ENCODE assay signal across 9 cellular contexts in genomic region chr2:25521665-25522387, GRCh38.
DNase-seq lines count a peak whose midpoint lies in the region; ATAC-seq and TF ChIP-seq lines count a peak whose summit lies in the region.
"Had no signal": no experiment of that assay in that cellular context is flagged by ENCODE, and none has a peak within 500 bp of the region (broad histone marks: within the 10 kb centered on the region; RNA-seq: fewer than 3 reads in every experiment).

No MANE protein-coding gene starts in this region.

- H3K27ac ChIP-seq in skeletal muscle tissue (ENCODE audit: low read depth, low read length) = no peak overlapping the region
- H3K27ac ChIP-seq: epithelial cell of prostate had no signal

- peak overlapping the region in 2 of 3 donors; percentile 20 to 23 for H3K9ac ChIP-seq in skeletal muscle tissue (ENCODE audit: low read depth in 1 of 3, low read length in 3 of 3)

- TF ChIP-seq CTCF in astrocyte of the cerebellum (IDR thresholded peaks at IDR 0.05; ENCODE audit: low read depth, low read length, missing control alignments) = peak; percentile 68

- H3K4me3 ChIP-seq in astrocyte of the cerebellum (ENCODE audit: low read depth, low read length) = no peak overlapping the region
- H3K4me3 ChIP-seq in skeletal muscle tissue (ENCODE audit: low read length in 3 of 3) = peak overlapping the region in 2 of 3 donors; percentile 52 to 75

- no peaks in the 10 kb centered on the region for H3K9me3 ChIP-seq in skeletal muscle tissue (ENCODE audit: control insufficient read depth in 3 of 3, low read length in 3 of 3)

- H3K27me3 ChIP-seq in skeletal muscle tissue (ENCODE audit: control insufficient read depth in 3 of 3, insufficient read depth in 3 of 3, low read length in 3 of 3) = no peaks in the 10 kb centered on the region

- in situ Hi-C loops in astrocyte of the cerebellum (cut with HindIII; ENCODE audit: low sequenced_read_pairs) = no loop called here

- no peaks in the 10 kb centered on the region for H3K36me3 ChIP-seq in skeletal muscle tissue (ENCODE audit: control insufficient read depth in 3 of 3, insufficient read depth in 3 of 3, low read length in 3 of 3)

- H3K4me1 ChIP-seq in skeletal muscle tissue (ENCODE audit: control insufficient read depth in 3 of 3, insufficient read depth in 3 of 3, low read length in 3 of 3) = peaks cover 0 to 4% (median 0%) of the 10 kb centered on the region in 3 donors

- peak; percentile 38 for DNase-seq in DMS153 (lab: John Stamatoyannopoulos, UW)
- peak; percentile 37 for DNase-seq in HuH-7 (ENCODE audit: low spot score)
- peak; percentile 96 for DNase-seq in NOMO-1 treated with DMSO at 0.1 percent for 48 hours (lab: John Stamatoyannopoulos, UW; ENCODE audit: unreplicated experiment)
- peak; percentile 70 for DNase-seq in astrocyte of the cerebellum (ENCODE audit: low read depth)
- peak; percentile 39 for DNase-seq in iPS-NIHi11 (ENCODE audit: low spot score)

- ATAC-seq in GM19455 (IDR thresholded peaks at IDR 0.05; ENCODE audit: unreplicated experiment) = peak; percentile 77
- ATAC-seq in GM18873 (IDR thresholded peaks at IDR 0.05; ENCODE audit: low FRiP score, unreplicated experiment) = no peak

Comparison
In these comparisons a context has a peak if more than half of its experiments do, and no peak if none do; other contexts are left out.
1. DNase-seq: peak in every context shown above with its lines; median percentile 96 in NOMO-1 treated with DMSO at 0.1 percent for 48 hours; 70 in astrocyte of the cerebellum; 39 in iPS-NIHi11; 38 in DMS153; 37 in HuH-7.